8 cellular contexts compared by ENCODE assay signal in the genomic region with DNA sequence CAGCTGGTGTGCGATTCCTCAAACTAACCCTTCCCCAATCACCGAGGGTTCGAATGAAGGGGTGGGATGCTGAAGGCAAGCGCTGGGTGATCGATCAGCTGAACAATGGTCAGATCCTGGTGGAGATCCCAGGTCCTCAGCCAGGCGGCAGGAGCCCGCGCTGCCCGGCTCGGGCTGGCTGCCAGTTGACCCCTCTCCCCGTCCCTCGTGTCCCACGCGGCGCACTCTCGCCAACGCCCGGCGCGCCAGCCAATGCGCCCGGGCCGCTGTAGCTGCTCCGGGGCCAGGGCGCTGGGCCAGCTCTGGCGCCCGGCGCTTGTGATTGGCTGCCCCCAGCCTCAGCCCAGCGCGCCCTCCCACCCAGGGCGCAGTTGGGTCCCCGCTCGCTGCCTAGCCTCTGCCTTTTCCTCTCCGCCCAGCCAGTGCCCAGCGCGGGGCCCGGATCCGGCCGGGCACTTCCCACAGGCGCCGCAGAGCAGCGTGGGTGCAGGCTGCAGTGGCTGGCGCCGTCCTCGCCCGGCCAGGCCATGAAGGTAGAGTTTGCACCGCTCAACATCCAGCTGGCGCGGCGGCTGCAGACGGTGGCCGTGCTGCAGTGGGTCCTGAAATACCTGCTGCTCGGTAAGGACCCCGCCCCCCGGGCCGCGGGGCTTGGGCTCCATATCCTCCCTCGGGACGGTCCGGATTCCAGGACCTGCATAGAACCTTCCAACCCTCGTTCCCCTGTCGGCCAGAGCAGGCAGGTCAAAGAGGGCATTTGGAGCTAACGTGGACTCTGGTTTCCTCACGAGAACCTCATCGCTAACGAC. TPM values are rescaled to one million over a fixed set of nuclear protein-coding genes. Genes with fewer than 3 reads are reported as not detected.
DNase-seq lines count a peak whose midpoint lies in the region; ATAC-seq and TF ChIP-seq lines count a peak whose summit lies in the region.

A gene with protein sequence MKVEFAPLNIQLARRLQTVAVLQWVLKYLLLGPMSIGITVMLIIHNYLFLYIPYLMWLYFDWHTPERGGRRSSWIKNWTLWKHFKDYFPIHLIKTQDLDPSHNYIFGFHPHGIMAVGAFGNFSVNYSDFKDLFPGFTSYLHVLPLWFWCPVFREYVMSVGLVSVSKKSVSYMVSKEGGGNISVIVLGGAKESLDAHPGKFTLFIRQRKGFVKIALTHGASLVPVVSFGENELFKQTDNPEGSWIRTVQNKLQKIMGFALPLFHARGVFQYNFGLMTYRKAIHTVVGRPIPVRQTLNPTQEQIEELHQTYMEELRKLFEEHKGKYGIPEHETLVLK (plus strand): TSS at position 400 of the 809 bp plus-strand sequence. CDS start 128 bp downstream, at position 528.

- peak within 1 kb of the TSS; percentile 77 for H2AFZ ChIP-seq in GM23248
- no peak within 1 kb of the TSS for H2AFZ ChIP-seq in neural cell (ENCODE audit: low read depth, low read length)

- peaks cover 11% of the 10 kb centered on the region for H3K4me1 Mint-ChIP-seq in T-helper 17 cell

- H4K20me1 ChIP-seq in GM23248 (ENCODE audit: insufficient read depth) (no peaks in the 10 kb centered on the region), neural cell (ENCODE audit: insufficient read depth) (no peaks in the 10 kb centered on the region)

- H3K27ac ChIP-seq in GM23248 (no peak within 1 kb of the TSS), neural cell (ENCODE audit: low read length) (no peak within 1 kb of the TSS)

- H3K27me3 Mint-ChIP-seq in T-helper 17 cell, result peaks cover 82% of the 10 kb centered on the region

- ATAC-seq in T-helper 17 cell (peak; percentile 44), HG03460 (IDR thresholded peaks at IDR 0.05; ENCODE audit: unreplicated experiment) (no peak)

- H3K4me2 ChIP-seq in GM23248 (ENCODE audit: unreplicated experiment) (peak within 1 kb of the TSS; percentile 81), neural cell (ENCODE audit: low read length) (no peak within 1 kb of the TSS)

- 7% methylated on average over 45 to 50 of the region's 66 CpGs for WGBS in GM23248 (ENCODE audit: low coverage in 1 of 2, low lambda C conversion rate in 2 of 2, missing lambda C conversion rate in 2 of 2), 2 experiments

- CTCF ChIA-PET in AG04449 (lab: Yijun Ruan, JAX), result interaction anchor here (0.5 to 2.5 kb wide), 6 partner anchors 13 to 288 kb away, joined by 3 to 14 read pairs (median 4); no protein-coding TSS in a partner anchor

- no peak within 1 kb of the TSS for H3K27ac Mint-ChIP-seq in T-helper 17 cell

- H3K36me3 ChIP-seq in GM23248 (ENCODE audit: low read depth) (no peaks in the 10 kb centered on the region), neural cell (ENCODE audit: insufficient read depth, low read length) (no peaks in the 10 kb centered on the region)

- H3K36me3 Mint-ChIP-seq in T-helper 17 cell (ENCODE audit: low read depth), result no peaks in the 10 kb centered on the region

- TF ChIP-seq EP300 in neural cell (conservative IDR thresholded peaks at IDR 0.05; ENCODE audit: poor library complexity, severe bottlenecking), result no peak

- in situ Hi-C loops in GM23248 (cut with MboI), result no loop called here

- H3K4me3 ChIP-seq in AG04449 (ENCODE audit: low read depth, low read length) (peak within 1 kb of the TSS; percentile 48), GM23248 (peak within 1 kb of the TSS; percentile 69), neural cell (ENCODE audit: low read length) (peak within 1 kb of the TSS; percentile 64)

- H3F3A ChIP-seq in GM23248 (ENCODE audit: insufficient read depth) (no peaks in the 10 kb centered on the region), neural cell (ENCODE audit: insufficient read depth, low read length, poor library complexity, severe bottlenecking) (no peaks in the 10 kb centered on the region)

- H3K9ac ChIP-seq in GM23248, result 0 out of 2 replicates have a peak within 1 kb of the TSS, but pooled peaks have one; percentile 19
- H3K9ac ChIP-seq in neural cell (ENCODE audit: low read length), result no peak within 1 kb of the TSS

- H3K4me1 ChIP-seq in GM23248 (ENCODE audit: insufficient read depth), result no peaks in the 10 kb centered on the region

- H3K79me2 ChIP-seq in GM23248 (ENCODE audit: insufficient read depth) (no peaks in the 10 kb centered on the region), neural cell (replicated peaks; ENCODE audit: insufficient read depth, low read length) (no peaks in the 10 kb centered on the region)

- H3K9me2 ChIP-seq in GM23248 (ENCODE audit: insufficient read depth) (no peaks in the 10 kb centered on the region), neural cell (ENCODE audit: insufficient read depth, low read length) (no peaks in the 10 kb centered on the region)

- DNase-seq in AG04449 (ENCODE audit: low read depth, low spot score) (no peak), GM23248 (peak; percentile 56), T-helper 17 cell (no peak), germinal center (ENCODE audit: low spot score) (peak; percentile 20), GOT3 (lab: John Stamatoyannopoulos, UW) (no peak)
- no peak for DNase-seq in NK-92 treated with Interleukin-12 subunit alpha and Interleukin-12 subunit beta, amount 100 ng/mL, for 24 hours (lab: John Stamatoyannopoulos, UW)

- H3K4me3 Mint-ChIP-seq in T-helper 17 cell, result peak within 1 kb of the TSS; percentile 76

- H3K9me3 ChIP-seq in GM23248 (ENCODE audit: low read depth), result no peaks in the 10 kb centered on the region
- no peaks in the 10 kb centered on the region for H3K9me3 ChIP-seq in T-helper 17 cell (ENCODE audit: control insufficient read depth, low read length, poor library complexity, severe bottlenecking)
- H3K9me3 ChIP-seq in neural cell (ENCODE audit: low read length), result no peaks in the 10 kb centered on the region

- POLR2A ChIA-PET in AG04449 (lab: Yijun Ruan, JAX), result no interaction called here

- TF ChIP-seq CTCF in AG04449 (IDR thresholded peaks at IDR 0.05; ENCODE audit: insufficient read depth, low read length, missing control alignments), result no peak
- no peak for TF ChIP-seq CTCF in neural cell (IDR thresholded peaks at IDR 0.05; ENCODE audit: poor library complexity, severe bottlenecking)

- TF ChIP-seq RAD21 in neural cell (conservative IDR thresholded peaks at IDR 0.05), result no peak

- peaks cover 9% of the 10 kb centered on the region; the same call in 1 of the 2 replicates for H3K27me3 ChIP-seq in GM23248 (replicated peaks; ENCODE audit: insufficient read depth)
- peaks cover 31% of the 10 kb centered on the region for H3K27me3 ChIP-seq in neural cell (ENCODE audit: insufficient read depth, low read depth, low read length)

TF ChIP-seq in neural cell, 6 proteins besides CTCF, POLR2A, EP300 and RAD21:
- no peak for TF ChIP-seq POLR2AphosphoS5 (IDR thresholded peaks at IDR 0.05)
- TF ChIP-seq, protein P1, sequence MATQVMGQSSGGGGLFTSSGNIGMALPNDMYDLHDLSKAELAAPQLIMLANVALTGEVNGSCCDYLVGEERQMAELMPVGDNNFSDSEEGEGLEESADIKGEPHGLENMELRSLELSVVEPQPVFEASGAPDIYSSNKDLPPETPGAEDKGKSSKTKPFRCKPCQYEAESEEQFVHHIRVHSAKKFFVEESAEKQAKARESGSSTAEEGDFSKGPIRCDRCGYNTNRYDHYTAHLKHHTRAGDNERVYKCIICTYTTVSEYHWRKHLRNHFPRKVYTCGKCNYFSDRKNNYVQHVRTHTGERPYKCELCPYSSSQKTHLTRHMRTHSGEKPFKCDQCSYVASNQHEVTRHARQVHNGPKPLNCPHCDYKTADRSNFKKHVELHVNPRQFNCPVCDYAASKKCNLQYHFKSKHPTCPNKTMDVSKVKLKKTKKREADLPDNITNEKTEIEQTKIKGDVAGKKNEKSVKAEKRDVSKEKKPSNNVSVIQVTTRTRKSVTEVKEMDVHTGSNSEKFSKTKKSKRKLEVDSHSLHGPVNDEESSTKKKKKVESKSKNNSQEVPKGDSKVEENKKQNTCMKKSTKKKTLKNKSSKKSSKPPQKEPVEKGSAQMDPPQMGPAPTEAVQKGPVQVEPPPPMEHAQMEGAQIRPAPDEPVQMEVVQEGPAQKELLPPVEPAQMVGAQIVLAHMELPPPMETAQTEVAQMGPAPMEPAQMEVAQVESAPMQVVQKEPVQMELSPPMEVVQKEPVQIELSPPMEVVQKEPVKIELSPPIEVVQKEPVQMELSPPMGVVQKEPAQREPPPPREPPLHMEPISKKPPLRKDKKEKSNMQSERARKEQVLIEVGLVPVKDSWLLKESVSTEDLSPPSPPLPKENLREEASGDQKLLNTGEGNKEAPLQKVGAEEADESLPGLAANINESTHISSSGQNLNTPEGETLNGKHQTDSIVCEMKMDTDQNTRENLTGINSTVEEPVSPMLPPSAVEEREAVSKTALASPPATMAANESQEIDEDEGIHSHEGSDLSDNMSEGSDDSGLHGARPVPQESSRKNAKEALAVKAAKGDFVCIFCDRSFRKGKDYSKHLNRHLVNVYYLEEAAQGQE (IDR thresholded peaks at IDR 0.05; ENCODE audit: borderline replicate concordance), result no peak
- TF ChIP-seq MXI1 (conservative IDR thresholded peaks at IDR 0.05; ENCODE audit: poor library complexity, severe bottlenecking), result no peak
- no peak for TF ChIP-seq EZH2 (IDR thresholded peaks at IDR 0.05; ENCODE audit: borderline replicate concordance, insufficient read depth, low read length, poor library complexity, severe bottlenecking)
- TF ChIP-seq TAF1 (IDR thresholded peaks at IDR 0.05; ENCODE audit: low read depth), result no peak
- no peak for TF ChIP-seq SMC3 (conservative IDR thresholded peaks at IDR 0.05; ENCODE audit: poor library complexity)

RNA-seq across cellular contexts. Expression of the gene that starts here (rescaled TPM):
- total RNA-seq in GM23248 (2014; rRNA removed; shearing (Covaris generic)), result not detected in 2 replicates
- not detected in 2 replicates for polyA plus RNA-seq in GM23248 (2016; fragmentation: Nextera tagmentation; extraction: Ambion mirVana)
- not detected for total RNA-seq in T-helper 17 cell
- polyA plus RNA-seq in neural cell, result not detected in 2 replicates
- not detected in 2 replicates for polyA minus RNA-seq in neural cell

Comparison
In these comparisons a context has a peak if more than half of its experiments do, and no peak if none do; other contexts are left out.
1. Peak in DNase-seq, H3K4me3 ChIP-seq, H3K9ac ChIP-seq and H3K4me2 ChIP-seq in GM23248; RNA of the gene not detected or under 1 TPM.
2. Peak in ATAC-seq in T-helper 17 cell; RNA of the gene not detected or under 1 TPM.